In genomic region chr4:54091637-54092404, GRCh38 we compare ENCODE assay signal across 1 cellular context.
TF ChIP-seq lines count a peak whose summit lies in the region.

No MANE protein-coding gene starts in this region.

TF ChIP-seq in HEK293, 187 proteins besides CTCF, POLR2A, EP300 and RAD21 (continued from another document):
- TF ChIP-seq ZNF18 (tag by site-specific recombination; IDR thresholded peaks at IDR 0.05) (no peak), GLI2 (tag by site-specific recombination; IDR thresholded peaks at IDR 0.05; ENCODE audit: borderline replicate concordance, low read depth) (no peak), ZSCAN16 (tag by site-specific recombination; IDR thresholded peaks at IDR 0.05) (no peak), ZXDB (tag by site-specific recombination; IDR thresholded peaks at IDR 0.05) (0 out of 2 replicates have a peak, but pooled peaks have one; percentile 38), ZNF521 (tag by site-specific recombination; IDR thresholded peaks at IDR 0.05) (no peak), TRIM28 (IDR thresholded peaks at IDR 0.05; ENCODE audit: borderline replicate concordance, low read length) (no peak), ZNF513 (tag by site-specific recombination; IDR thresholded peaks at IDR 0.05) (no peak), ZNF677 (tag by site-specific recombination; IDR thresholded peaks at IDR 0.05) (no peak), ZNF155 (tag by site-specific recombination; IDR thresholded peaks at IDR 0.05) (no peak), ZNF660 (tag by site-specific recombination; IDR thresholded peaks at IDR 0.05) (no peak), ZNF449 (tag by site-specific recombination; IDR thresholded peaks at IDR 0.05) (no peak), PRDM6 (tag by site-specific recombination; IDR thresholded peaks at IDR 0.05) (no peak)
